In the genomic region with DNA sequence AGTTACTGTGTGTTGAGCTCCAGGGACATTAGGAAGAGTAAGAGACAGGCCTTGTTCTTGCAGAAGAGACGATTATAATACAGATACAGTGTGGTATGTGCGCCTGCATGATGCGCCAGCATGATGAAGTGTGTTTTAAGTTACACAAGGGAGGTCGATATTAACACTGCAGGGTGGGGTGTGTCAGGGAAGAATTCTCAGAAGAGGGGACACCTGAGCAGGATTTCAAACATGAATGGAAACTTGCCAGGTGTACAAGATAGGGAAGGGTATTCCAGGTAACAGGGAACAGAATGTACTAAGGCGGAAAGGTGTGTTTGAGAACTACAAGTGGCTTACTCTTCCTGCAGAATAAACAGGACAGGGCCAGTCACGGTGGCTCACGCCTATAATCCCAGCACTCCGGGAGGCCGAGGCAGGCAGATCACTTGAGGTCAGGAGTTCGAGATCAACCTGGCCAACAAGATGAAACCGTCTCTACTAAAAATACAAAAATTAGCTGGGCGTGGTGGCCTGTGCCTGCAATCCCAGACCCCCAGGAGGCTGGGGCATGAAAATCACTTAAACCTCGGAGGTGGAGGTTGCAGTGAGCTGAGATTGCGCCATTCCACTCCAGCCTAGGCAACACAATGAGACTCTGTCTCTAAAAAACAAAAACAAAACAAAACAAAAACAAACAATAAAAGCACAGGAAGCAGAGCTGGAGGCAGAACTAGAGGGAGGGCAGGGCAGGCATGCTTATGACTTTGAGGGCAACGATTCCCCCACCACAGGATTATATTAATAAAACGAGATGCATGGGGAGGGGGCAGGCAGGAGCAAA, we compare ENCODE assay signal across 22 cellular contexts. TPM values are rescaled to one million over a fixed set of nuclear protein-coding genes. Genes with fewer than 3 reads are reported as not detected.
"Had no signal": no experiment of that assay in that cellular context is flagged by ENCODE, and none has a peak within 500 bp of the region (broad histone marks: within the 10 kb centered on the region; RNA-seq: fewer than 3 reads in every experiment).

No MANE protein-coding gene starts in this region.

- H3K27me3 Mint-ChIP-seq: activated CD8-positive, alpha-beta memory T cell treated with anti-CD3 and anti-CD28 coated beads, Interleukin-2, amount 10 ng/mL, durations not matched to agents 7 days and 5 days; naive thymus-derived CD4-positive, alpha-beta T cell had no signal

- ATAC-seq: activated CD8-positive, alpha-beta memory T cell treated with anti-CD3 and anti-CD28 coated beads, Interleukin-2, amount 10 ng/mL, durations not matched to agents 7 days and 5 days; activated T-cell treated with anti-CD3 and anti-CD28 coated beads, Interleukin-2, amount 50 U/mL, for 4 hours; mucosa of descending colon; naive thymus-derived CD4-positive, alpha-beta T cell; T-helper 17 cell had no signal

- FAIRE-seq: colon, endometrium had no signal

- H3K4me3 Mint-ChIP-seq: activated CD8-positive, alpha-beta memory T cell treated with anti-CD3 and anti-CD28 coated beads, Interleukin-2, amount 10 ng/mL, durations not matched to agents 7 days and 5 days; activated naive CD4-positive, alpha-beta T cell treated with anti-CD3 and anti-CD28 coated beads, Interleukin-2, amount 50 U/mL, for 24 hours; activated T-cell treated with anti-CD3 and anti-CD28 coated beads, Interleukin-2, amount 50 U/mL, for 4 hours; immature natural killer cell; naive thymus-derived CD4-positive, alpha-beta T cell; stimulated activated naive B cell treated with anti-CD40 and anti-IgM and Interleukin-4, amounts not matched to agents 10 μg/mL and 1 μg/mL and 100 μg/mL, for 72 hours; T-helper 17 cell had no signal

- H3K27ac ChIP-seq: esophagus squamous epithelium, neutrophil, skin epidermis, thyroid gland, uterus, WERI-Rb-1 had no signal

- H3K27ac Mint-ChIP-seq: activated CD8-positive, alpha-beta memory T cell treated with anti-CD3 and anti-CD28 coated beads, Interleukin-2, amount 10 ng/mL, durations not matched to agents 7 days and 5 days; activated naive CD4-positive, alpha-beta T cell treated with anti-CD3 and anti-CD28 coated beads, Interleukin-2, amount 50 U/mL, for 24 hours; immature natural killer cell; naive thymus-derived CD4-positive, alpha-beta T cell; stimulated activated naive B cell treated with anti-CD40 and anti-IgM and Interleukin-4, amounts not matched to agents 10 μg/mL and 1 μg/mL and 100 μg/mL, for 72 hours; T-helper 17 cell had no signal

- H3K9me3 Mint-ChIP-seq: activated naive CD4-positive, alpha-beta T cell treated with anti-CD3 and anti-CD28 coated beads, Interleukin-2, amount 50 U/mL, for 24 hours; immature natural killer cell had no signal

- H3K9me3 ChIP-seq: esophagus squamous epithelium, neutrophil, thyroid gland, uterus had no signal

- H3K36me3 Mint-ChIP-seq: activated CD8-positive, alpha-beta memory T cell treated with anti-CD3 and anti-CD28 coated beads, Interleukin-2, amount 10 ng/mL, durations not matched to agents 7 days and 5 days; activated naive CD4-positive, alpha-beta T cell treated with anti-CD3 and anti-CD28 coated beads, Interleukin-2, amount 50 U/mL, for 24 hours; immature natural killer cell; naive thymus-derived CD4-positive, alpha-beta T cell had no signal

- H3K27me3 ChIP-seq: neutrophil, thyroid gland, uterus had no signal

- DNase-seq: activated CD4-positive, alpha-beta T cell treated with anti-CD3 and anti-CD28 coated beads, Interleukin-2, amount 50 U/mL, for 48 hours; activated CD8-positive, alpha-beta memory T cell treated with anti-CD3 and anti-CD28 coated beads, Interleukin-2, amount 10 ng/mL, durations not matched to agents 7 days and 5 days; activated effector memory CD4-positive, alpha-beta T cell treated with anti-CD3 and anti-CD28 coated beads, Interleukin-2, amount 50 U/mL, for 16 hours; activated T-cell treated with anti-CD3 and anti-CD28 coated beads, Interleukin-2, amount 50 U/mL, for 4 hours; caudate nucleus; esophagus squamous epithelium; foreskin melanocyte; immature natural killer cell; mucosa of descending colon; naive thymus-derived CD4-positive, alpha-beta T cell; stimulated activated CD4-positive, alpha-beta T cell treated with anti-CD3 and anti-CD28 coated beads, Interleukin-15, amount 100 ng/mL, for 24 hours; stimulated activated CD4-positive, alpha-beta T cell treated with anti-CD3 and anti-CD28 coated beads, Interleukin-4, amount 100 ng/mL, for 1 hour; stimulated activated naive B cell treated with anti-CD40 and anti-IgM and Interleukin-4, amounts not matched to agents 10 μg/mL and 1 μg/mL and 100 μg/mL, for 72 hours; T-helper 17 cell; thyroid gland; uterus; WERI-Rb-1 had no signal

- H3K36me3 ChIP-seq: esophagus squamous epithelium, neutrophil, thyroid gland, uterus, WERI-Rb-1 had no signal

- H3K4me3 ChIP-seq: esophagus squamous epithelium, mucosa of descending colon, skin epidermis, thyroid gland, uterus had no signal

- H3K4me1 Mint-ChIP-seq: activated CD8-positive, alpha-beta memory T cell treated with anti-CD3 and anti-CD28 coated beads, Interleukin-2, amount 10 ng/mL, durations not matched to agents 7 days and 5 days; activated naive CD4-positive, alpha-beta T cell treated with anti-CD3 and anti-CD28 coated beads, Interleukin-2, amount 50 U/mL, for 24 hours; immature natural killer cell had no signal

- H3K4me1 ChIP-seq: uterus had no signal

RNA-seq across cellular contexts. Expression of gene SYN3, which starts 58.9 kb away (rescaled TPM):
- total RNA-seq: activated CD8-positive, alpha-beta memory T cell treated with anti-CD3 and anti-CD28 coated beads, Interleukin-2, amount 10 ng/mL, durations not matched to agents 7 days and 5 days; activated T-cell treated with anti-CD3 and anti-CD28 coated beads, Interleukin-2, amount 50 U/mL, for 4 hours; naive thymus-derived CD4-positive, alpha-beta T cell had no signal
- polyA plus RNA-seq: immature natural killer cell; naive thymus-derived CD4-positive, alpha-beta T cell had no signal
